16 cellular contexts compared by ENCODE assay signal in genomic region chr3:135869439-135870105, GRCh38.
"Had no signal": no experiment of that assay in that cellular context is flagged by ENCODE, and none has a peak within 500 bp of the region (broad histone marks: within the 10 kb centered on the region; RNA-seq: fewer than 3 reads in every experiment).

No MANE protein-coding gene starts in this region.

- H3K36me3 Mint-ChIP-seq: brain had no signal

- ATAC-seq: activated CD4-positive, CD25-positive, alpha-beta regulatory T cell treated with anti-CD3 and anti-CD28 coated beads, Interleukin-2, amount 50 U/mL, for 24 hours; activated naive CD4-positive, alpha-beta T cell treated with anti-CD3 and anti-CD28 coated beads, Interleukin-2, amount 50 U/mL, for 72 hours; left lobe of liver; psoas muscle; sciatic nerve had no signal

- H3K4me3 ChIP-seq: psoas muscle, upper lobe of left lung had no signal

- H3K27ac ChIP-seq: psoas muscle, upper lobe of left lung had no signal

- DNase-seq: activated effector memory CD4-positive, alpha-beta T cell treated with anti-CD3 and anti-CD28 coated beads, Interleukin-2, amount 50 U/mL, for 16 hours; activated T-cell treated with anti-CD3 and anti-CD28 coated beads, Interleukin-2, amount 50 U/mL, for 24 hours; amniotic stem cell; dermis blood vessel endothelial cell; glutamatergic neuron; mesenchymal stem cell; nephron progenitor cell; psoas muscle; stimulated activated CD4-positive, alpha-beta T cell treated with anti-CD3 and anti-CD28 coated beads, Interleukin-12 subunit alpha, Interleukin-12 subunit beta, amount 100 ng/mL, for 4 hours; stimulated activated naive CD4-positive, alpha-beta T cell treated with Interleukin-2 at 50 U/mL for 16 hours; upper lobe of left lung had no signal

- H3K4me3 Mint-ChIP-seq: activated T-cell treated with anti-CD3 and anti-CD28 coated beads, Interleukin-2, amount 50 U/mL, for 24 hours; brain; nephron progenitor cell had no signal

- H3K4me1 Mint-ChIP-seq: brain, nephron progenitor cell had no signal

- H3K36me3 ChIP-seq: upper lobe of left lung had no signal

- H3K27ac Mint-ChIP-seq: activated naive CD4-positive, alpha-beta T cell treated with anti-CD3 and anti-CD28 coated beads, Interleukin-2, amount 50 U/mL, for 72 hours; activated T-cell treated with anti-CD3 and anti-CD28 coated beads, Interleukin-2, amount 50 U/mL, for 24 hours; brain; nephron progenitor cell had no signal

- H3K4me1 ChIP-seq: psoas muscle, upper lobe of left lung had no signal

- H3K27me3 ChIP-seq: upper lobe of left lung had no signal
